Comparison of ENCODE assay signal across 17 cellular contexts in the genomic region with DNA sequence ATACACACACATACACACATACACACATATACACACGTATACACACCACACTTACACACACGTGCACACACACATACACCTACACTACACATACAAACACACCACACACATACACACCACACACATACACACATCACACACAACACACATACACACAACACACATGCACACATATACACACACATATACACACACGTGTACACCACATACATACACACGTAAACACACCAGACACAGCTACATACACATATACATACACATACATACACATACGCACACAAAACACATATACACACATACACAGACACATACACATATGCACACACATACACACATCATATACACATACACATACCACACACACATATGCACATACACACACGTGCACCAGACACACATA.
DNase-seq lines count a peak whose midpoint lies in the region; ATAC-seq, FAIRE-seq and TF ChIP-seq lines count a peak whose summit lies in the region.
"Had no signal": no experiment of that assay in that cellular context is flagged by ENCODE, and none has a peak within 500 bp of the region (broad histone marks: within the 10 kb centered on the region; RNA-seq: fewer than 3 reads in every experiment).

No MANE protein-coding gene starts in this region.

- H3K4me1 ChIP-seq in GM12878 (ENCODE audit: control insufficient read depth, insufficient read depth, low read length) = 0 out of 2 replicates have a peak, but pooled peaks cover 5% of the 10 kb centered on the region
- H3K4me1 ChIP-seq in naive thymus-derived CD4-positive, alpha-beta T cell (ENCODE audit: control insufficient read depth in 2 of 2, insufficient read depth in 2 of 2, low read length in 2 of 2) = no peaks in the 10 kb centered on the region
- H3K4me1 ChIP-seq: HAP-1 had no signal

- H3K9me3 ChIP-seq in GM12878 (replicated peaks; ENCODE audit: control insufficient read depth, insufficient read depth, low read length) = no peaks in the 10 kb centered on the region; the same call in 1 of the 3 replicates
- peaks cover 0 to 28% (median 3%) of the 10 kb centered on the region in 3 experiments for H3K9me3 ChIP-seq in naive thymus-derived CD4-positive, alpha-beta T cell (ENCODE audit: control insufficient read depth in 2 of 3, low read length in 3 of 3)

- no peak overlapping the region for H3K4me3 ChIP-seq in HL-60 (replicated peaks; ENCODE audit: insufficient read depth, low read length)
- H3K4me3 ChIP-seq in GM12878 = no peak overlapping the region
- H3K4me3 ChIP-seq in naive thymus-derived CD4-positive, alpha-beta T cell (ENCODE audit: low read length) = no peak overlapping the region
- H3K4me3 ChIP-seq: BLaER1 treated with 17β-estradiol and CSF1 and Interleukin-3, amounts not matched to agents 10 nM and 100 nM; HAP-1 had no signal

- H3K9ac ChIP-seq in GM12878 (ENCODE audit: control insufficient read depth, insufficient read depth, low read length) = no peak overlapping the region
- H3K9ac ChIP-seq: BLaER1 treated with 17β-estradiol and CSF1 and Interleukin-3, amounts not matched to agents 10 nM and 100 nM had no signal

- H3K27ac Mint-ChIP-seq in naive thymus-derived CD4-positive, alpha-beta T cell = no peak overlapping the region
- H3K27ac Mint-ChIP-seq in stimulated activated effector memory CD8-positive, alpha-beta T cell treated with anti-CD3 and anti-CD28 coated beads, Interleukin-12 subunit alpha, Interleukin-12 subunit beta, amount 100 ng/mL, for 72 hours = no peak overlapping the region
- H3K27ac Mint-ChIP-seq: B cell; CD8-positive, alpha-beta T cell had no signal

- POLR2A ChIA-PET in GM12878 (lab: Charles Lee) = no interaction called here
- POLR2A ChIA-PET in naive thymus-derived CD4-positive, alpha-beta T cell (lab: Charles Lee) = no interaction called here

- H3K36me3 Mint-ChIP-seq in naive thymus-derived CD4-positive, alpha-beta T cell = peaks cover 0 to 14% (median 4%) of the 10 kb centered on the region in 5 donors
- no peaks in the 10 kb centered on the region for H3K36me3 Mint-ChIP-seq in stimulated activated effector memory CD8-positive, alpha-beta T cell treated with anti-CD3 and anti-CD28 coated beads, Interleukin-12 subunit alpha, Interleukin-12 subunit beta, amount 100 ng/mL, for 72 hours
- H3K36me3 Mint-ChIP-seq: CD8-positive, alpha-beta T cell had no signal

- BruUV-seq in GM12878 (replicated peaks; lab: Mats Ljungman, UMichigan) = no TSS peak

- TF ChIP-seq EP300 in GM12878 (IDR thresholded peaks at IDR 0.05; ENCODE audit: borderline replicate concordance in 1 of 2, control insufficient read depth in 1 of 2, low read depth in 2 of 2, low read length in 2 of 2) = no peak

- WGBS in GM12878 (ENCODE audit: insufficient coverage, insufficient replicate concordance, low lambda C conversion rate, missing lambda C conversion rate) = 33% methylated on average over 6 of the region's 6 CpGs

- FAIRE-seq in GM12891 (lab: Jason Lieb, UNC) (peak; percentile 85), GM12878 (lab: Jason Lieb, UNC) (peak; percentile 7)
- FAIRE-seq: GM18507 had no signal

- intact Hi-C loops in GM12878 (cut with micrococcal nuclease; ENCODE audit: unreplicated experiment) = no loop called here
- intact Hi-C loops in naive thymus-derived CD4-positive, alpha-beta T cell (cut with micrococcal nuclease) = no loop called here

- DNase-seq in GM12891 (ENCODE audit: insufficient read length, low spot score) (no peak), HL-60 (ENCODE audit: low read depth in 1 of 2, low spot score in 1 of 2) (no peak), GM12878 (ENCODE audit: low read depth, low spot score) (no peak), inferior parietal cortex (ENCODE audit: extremely low spot score) (no peak)
- no peak for DNase-seq in naive thymus-derived CD4-positive, alpha-beta T cell
- no peak for DNase-seq in effector CD4-positive, alpha-beta T cell
- no peak for DNase-seq in stimulated activated effector memory CD8-positive, alpha-beta T cell treated with anti-CD3 and anti-CD28 coated beads, Interleukin-12 subunit alpha, Interleukin-12 subunit beta, amount 100 ng/mL, for 72 hours (ENCODE audit: low spot score in 2 of 2)
- DNase-seq: 8988T; Calu3; CD8-positive, alpha-beta T cell; DMS79 treated with DMSO at 0.1 percent for 48 hours; GF-D8 had no signal

- peaks cover 0 to 11% (median 4%) of the 10 kb centered on the region in 5 donors for H3K27me3 Mint-ChIP-seq in naive thymus-derived CD4-positive, alpha-beta T cell

- H3K4me3 Mint-ChIP-seq in naive thymus-derived CD4-positive, alpha-beta T cell = no peak overlapping the region
- no peak overlapping the region for H3K4me3 Mint-ChIP-seq in stimulated activated effector memory CD8-positive, alpha-beta T cell treated with anti-CD3 and anti-CD28 coated beads, Interleukin-12 subunit alpha, Interleukin-12 subunit beta, amount 100 ng/mL, for 72 hours
- H3K4me3 Mint-ChIP-seq: B cell; CD8-positive, alpha-beta T cell had no signal

- no peak for ATAC-seq in GM12878
- peak; percentile 22 for ATAC-seq in naive thymus-derived CD4-positive, alpha-beta T cell
- ATAC-seq in GM18520 (IDR thresholded peaks at IDR 0.05; ENCODE audit: unreplicated experiment) = no peak
- ATAC-seq in stimulated activated effector memory CD8-positive, alpha-beta T cell treated with anti-CD3 and anti-CD28 coated beads, Interleukin-12 subunit alpha, Interleukin-12 subunit beta, amount 100 ng/mL, for 72 hours = no peak
- ATAC-seq: CD8-positive, alpha-beta T cell had no signal

- RAD21 ChIA-PET in GM12878 (lab: Charles Lee; ENCODE audit: unreplicated experiment) = interaction anchor here (0.8 kb wide), 1 partner anchor 8 kb away, joined by 3 read pairs; no protein-coding TSS in a partner anchor

- peaks cover 6 to 14% (median 11%) of the 10 kb centered on the region in 7 donors for H3K4me1 Mint-ChIP-seq in naive thymus-derived CD4-positive, alpha-beta T cell
- no peaks in the 10 kb centered on the region for H3K4me1 Mint-ChIP-seq in stimulated activated effector memory CD8-positive, alpha-beta T cell treated with anti-CD3 and anti-CD28 coated beads, Interleukin-12 subunit alpha, Interleukin-12 subunit beta, amount 100 ng/mL, for 72 hours

- SMC1A ChIA-PET in GM12878 (lab: Charles Lee; ENCODE audit: uncharacterized antibody, unreplicated experiment) = interaction anchor here (0.6 kb wide), 1 partner anchor 839 kb away, joined by 3 read pairs; no protein-coding TSS in a partner anchor

- no peak for TF ChIP-seq RAD21 in GM12878 (IDR thresholded peaks at IDR 0.05; ENCODE audit: insufficient read depth, low read depth, low read length)

- peaks cover 0 to 28% (median 19%) of the 10 kb centered on the region in 11 donors for H3K9me3 Mint-ChIP-seq in naive thymus-derived CD4-positive, alpha-beta T cell
- peaks cover 11% of the 10 kb centered on the region for H3K9me3 Mint-ChIP-seq in stimulated activated effector memory CD8-positive, alpha-beta T cell treated with anti-CD3 and anti-CD28 coated beads, Interleukin-12 subunit alpha, Interleukin-12 subunit beta, amount 100 ng/mL, for 72 hours

- H3K27ac ChIP-seq in HL-60 (replicated peaks) = peak overlapping the region; percentile 61
- no peak overlapping the region for H3K27ac ChIP-seq in GM12878 (ENCODE audit: control insufficient read depth, insufficient read depth)
- no peak overlapping the region for H3K27ac ChIP-seq in naive thymus-derived CD4-positive, alpha-beta T cell (ENCODE audit: low read depth, low read length)

- TF ChIP-seq CTCF in HL-60 (IDR thresholded peaks at IDR 0.05; ENCODE audit: insufficient read depth, low read length) (no peak), GM12878 (IDR thresholded peaks at IDR 0.05 in 2 of 3, conservative IDR thresholded peaks at IDR 0.05 in 1 of 3; ENCODE audit: control insufficient read depth in 2 of 3, extremely low read depth in 1 of 3, insufficient read depth in 1 of 3, low read depth in 3 of 3, low read length in 3 of 3) (no peak)

- no peak overlapping the region for H2AFZ ChIP-seq in GM12878 (ENCODE audit: control insufficient read depth, low read depth, low read length)

- H3K36me3 ChIP-seq in GM12878 (ENCODE audit: control insufficient read depth in 2 of 2, insufficient read depth in 2 of 2, low read length in 1 of 2) = no peaks in the 10 kb centered on the region
- H3K36me3 ChIP-seq in naive thymus-derived CD4-positive, alpha-beta T cell (ENCODE audit: control insufficient read depth in 2 of 3, insufficient read depth in 3 of 3, low read length in 3 of 3) = no peaks in the 10 kb centered on the region
- H3K36me3 ChIP-seq: BLaER1 treated with 17β-estradiol and CSF1 and Interleukin-3, amounts not matched to agents 10 nM and 100 nM; HAP-1 had no signal

- H3K4me2 ChIP-seq in GM12878 (ENCODE audit: control insufficient read depth, insufficient read depth) = no peak overlapping the region

- no peaks in the 10 kb centered on the region for H4K20me1 ChIP-seq in GM12878 (ENCODE audit: control insufficient read depth, insufficient read depth)
- H4K20me1 ChIP-seq: BLaER1 treated with 17β-estradiol and CSF1 and Interleukin-3, amounts not matched to agents 10 nM and 100 nM had no signal

- CTCF ChIA-PET in GM12878 (lab: Yijun Ruan, JAX) = no interaction called here
- CTCF ChIA-PET in naive thymus-derived CD4-positive, alpha-beta T cell (lab: Charles Lee) = no interaction called here

- TF ChIP-seq POLR2A in GM12891 (IDR thresholded peaks at IDR 0.05; ENCODE audit: low read depth, low read length) (no peak), GM12878 (IDR thresholded peaks at IDR 0.05; ENCODE audit: low read depth, low read length) (no peak)

- in situ Hi-C loops in GM12878 (cut with MboI) = no loop called here

- H3K79me2 ChIP-seq in GM12878 (ENCODE audit: control insufficient read depth, insufficient read depth, low read length) = no peaks in the 10 kb centered on the region

- H3K27me3 ChIP-seq in HL-60 (ENCODE audit: insufficient read depth, poor library complexity, severe bottlenecking) (no peaks in the 10 kb centered on the region), GM12878 (replicated peaks in 1 of 2; ENCODE audit: control insufficient read depth in 2 of 2, insufficient read depth in 2 of 2, low read length in 1 of 2) (no peaks in the 10 kb centered on the region)
- no peaks in the 10 kb centered on the region for H3K27me3 ChIP-seq in naive thymus-derived CD4-positive, alpha-beta T cell (ENCODE audit: control insufficient read depth in 2 of 2, insufficient read depth in 2 of 2, low read length in 2 of 2)
- H3K27me3 ChIP-seq: BLaER1 treated with 17β-estradiol and CSF1 and Interleukin-3, amounts not matched to agents 10 nM and 100 nM had no signal

TF ChIP-seq in GM12891, 5 proteins besides CTCF, POLR2A, EP300 and RAD21:
- no peak for TF ChIP-seq POU2F2 (IDR thresholded peaks at IDR 0.05; ENCODE audit: low read depth, low read length)
